ENCODE assay signal across 8 cellular contexts in the genomic region with DNA sequence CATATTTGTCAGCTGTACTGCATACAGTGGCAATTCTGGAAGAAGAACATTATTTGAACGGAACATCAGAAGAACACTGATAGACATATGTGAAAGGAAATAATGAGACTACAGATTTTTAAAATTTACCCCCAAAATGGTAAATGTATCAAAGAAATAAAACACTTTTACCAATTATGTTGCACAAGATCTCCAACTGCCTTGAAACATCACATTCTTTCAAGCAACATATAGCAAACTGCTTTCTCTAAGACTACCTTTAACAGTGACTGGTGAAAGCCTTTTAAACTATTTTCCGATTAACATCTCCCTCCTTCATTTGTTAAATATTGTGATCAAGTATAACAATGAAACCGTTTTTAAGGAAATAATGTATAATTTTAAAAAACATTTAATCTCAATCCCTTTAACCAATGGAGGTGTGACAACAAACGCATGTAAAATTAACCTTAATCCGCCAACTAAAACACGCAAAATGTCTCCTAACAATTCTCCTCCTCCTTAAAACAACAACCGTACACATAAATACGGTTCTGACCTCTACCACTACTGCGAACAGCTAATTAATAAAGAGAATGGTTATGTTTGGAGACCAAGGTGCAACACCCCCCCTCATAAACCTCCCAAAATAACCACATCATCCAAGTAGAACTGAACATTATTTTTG. TPM values are rescaled to one million over a fixed set of nuclear protein-coding genes. Genes with fewer than 3 reads are reported as not detected.
DNase-seq lines count a peak whose midpoint lies in the region; ATAC-seq and TF ChIP-seq lines count a peak whose summit lies in the region.

No MANE protein-coding gene starts in this region.

- no peaks in the 10 kb centered on the region for H3K27me3 ChIP-seq in kidney epithelial cell (ENCODE audit: control insufficient read depth, insufficient read depth, low read length)
- no peaks in the 10 kb centered on the region for H3K27me3 ChIP-seq in thoracic aorta (replicated peaks; ENCODE audit: insufficient read depth)

- no peaks in the 10 kb centered on the region for H3K9me3 Mint-ChIP-seq in activated CD4-positive, alpha-beta T cell treated with anti-CD3 and anti-CD28 coated beads, Interleukin-2, amount 10 ng/mL, durations not matched to agents 7 days and 5 days

- H3K4me3 ChIP-seq in kidney epithelial cell (ENCODE audit: low read depth, low read length) (peak overlapping the region; percentile 97), thoracic aorta (peak overlapping the region; percentile 100)

- H3K27ac Mint-ChIP-seq in activated CD4-positive, alpha-beta T cell treated with anti-CD3 and anti-CD28 coated beads, Interleukin-2, amount 10 ng/mL, durations not matched to agents 7 days and 5 days, result peak overlapping the region; percentile 97

- H3K4me1 Mint-ChIP-seq in activated CD4-positive, alpha-beta T cell treated with anti-CD3 and anti-CD28 coated beads, Interleukin-2, amount 10 ng/mL, durations not matched to agents 7 days and 5 days, result peaks cover 51% of the 10 kb centered on the region

- POLR2A ChIA-PET in activated CD4-positive, alpha-beta T cell treated with anti-CD3 and anti-CD28 coated beads, Interleukin-2, amount 10 ng/mL, durations not matched to agents 7 days and 5 days (lab: Charles Lee), result no interaction called here

- H3K4me1 ChIP-seq in thoracic aorta (ENCODE audit: control insufficient read depth in 1 of 2, low read depth in 2 of 2), result peaks cover 32 to 33% of the 10 kb centered on the region in 2 donors

- H3K36me3 ChIP-seq in kidney epithelial cell (ENCODE audit: control insufficient read depth, insufficient read depth, low read length) (no peaks in the 10 kb centered on the region), thoracic aorta (no peaks in the 10 kb centered on the region)

- no peaks in the 10 kb centered on the region for H3K9me3 ChIP-seq in thoracic aorta

- H3K27ac ChIP-seq in adipose tissue (ENCODE audit: low read depth, low read length) (peak overlapping the region; percentile 26), thoracic aorta (peak overlapping the region; percentile 86 to 99)

- DNase-seq in activated CD4-positive, alpha-beta T cell treated with anti-CD3 and anti-CD28 coated beads, Interleukin-2, amount 10 ng/mL, durations not matched to agents 7 days and 5 days, result no peak
- DNase-seq in activated CD4-positive, alpha-beta T cell treated with anti-CD3 and anti-CD28 coated beads for 1 hour, result no peak
- DNase-seq in kidney epithelial cell (ENCODE audit: low read depth) (no peak), thoracic aorta (ENCODE audit: low spot score) (no peak), DMS53 (lab: John Stamatoyannopoulos, UW) (no peak), NCI-H128 (lab: John Stamatoyannopoulos, UW; ENCODE audit: unreplicated experiment) (no peak)
- no peak for DNase-seq in stimulated activated CD4-positive, alpha-beta T cell treated with anti-CD3 and anti-CD28 coated beads, Interleukin-2, amount 100 ng/mL, for 24 hours

- TF ChIP-seq CTCF in kidney epithelial cell (IDR thresholded peaks at IDR 0.05; ENCODE audit: insufficient read depth, low read length, poor library complexity, severe bottlenecking), result no peak
- TF ChIP-seq CTCF in thoracic aorta (IDR thresholded peaks at IDR 0.05), result no peak

- 0 to 4% (median 2%) methylated on average over 9 of the region's 9 CpGs for WGBS in adipose tissue, 3 donors

- no peak for ATAC-seq in thoracic aorta (ENCODE audit: insufficient number of reproducible peaks, low FRiP score, low read depth)

- H3K36me3 Mint-ChIP-seq in activated CD4-positive, alpha-beta T cell treated with anti-CD3 and anti-CD28 coated beads, Interleukin-2, amount 10 ng/mL, durations not matched to agents 7 days and 5 days (ENCODE audit: low read depth), result peaks cover 7% of the 10 kb centered on the region

- peak overlapping the region; percentile 98 for H3K4me3 Mint-ChIP-seq in activated CD4-positive, alpha-beta T cell treated with anti-CD3 and anti-CD28 coated beads, Interleukin-2, amount 10 ng/mL, durations not matched to agents 7 days and 5 days

- CTCF ChIA-PET in activated CD4-positive, alpha-beta T cell treated with anti-CD3 and anti-CD28 coated beads, Interleukin-2, amount 10 ng/mL, durations not matched to agents 7 days and 5 days (lab: Charles Lee), result interaction anchor here (0.6 kb wide), 1 partner anchor 99 kb away, joined by 4 read pairs; no protein-coding TSS in a partner anchor

- H3K27me3 Mint-ChIP-seq in activated CD4-positive, alpha-beta T cell treated with anti-CD3 and anti-CD28 coated beads, Interleukin-2, amount 10 ng/mL, durations not matched to agents 7 days and 5 days, result no peaks in the 10 kb centered on the region

RNA-seq across cellular contexts. Expression of gene FBXO11, which starts 2.4 kb away (rescaled TPM):
- total RNA-seq in activated CD4-positive, alpha-beta T cell treated with anti-CD3 and anti-CD28 coated beads, Interleukin-2, amount 10 ng/mL, durations not matched to agents 7 days and 5 days, result 10 to 100 TPM; 49.3 to 58.5 TPM
- polyA plus RNA-seq in adipose tissue, result 10 to 100 TPM; 11.2 to 23.4 (median 23.0) TPM
- 32.0 and 40.3 TPM in 2 replicates for total RNA-seq in kidney epithelial cell
- total RNA-seq in thoracic aorta, result 10 to 100 TPM; 53.8 to 99.8 TPM
